Comparison of ENCODE assay signal across 10 cellular contexts in the genomic region with DNA sequence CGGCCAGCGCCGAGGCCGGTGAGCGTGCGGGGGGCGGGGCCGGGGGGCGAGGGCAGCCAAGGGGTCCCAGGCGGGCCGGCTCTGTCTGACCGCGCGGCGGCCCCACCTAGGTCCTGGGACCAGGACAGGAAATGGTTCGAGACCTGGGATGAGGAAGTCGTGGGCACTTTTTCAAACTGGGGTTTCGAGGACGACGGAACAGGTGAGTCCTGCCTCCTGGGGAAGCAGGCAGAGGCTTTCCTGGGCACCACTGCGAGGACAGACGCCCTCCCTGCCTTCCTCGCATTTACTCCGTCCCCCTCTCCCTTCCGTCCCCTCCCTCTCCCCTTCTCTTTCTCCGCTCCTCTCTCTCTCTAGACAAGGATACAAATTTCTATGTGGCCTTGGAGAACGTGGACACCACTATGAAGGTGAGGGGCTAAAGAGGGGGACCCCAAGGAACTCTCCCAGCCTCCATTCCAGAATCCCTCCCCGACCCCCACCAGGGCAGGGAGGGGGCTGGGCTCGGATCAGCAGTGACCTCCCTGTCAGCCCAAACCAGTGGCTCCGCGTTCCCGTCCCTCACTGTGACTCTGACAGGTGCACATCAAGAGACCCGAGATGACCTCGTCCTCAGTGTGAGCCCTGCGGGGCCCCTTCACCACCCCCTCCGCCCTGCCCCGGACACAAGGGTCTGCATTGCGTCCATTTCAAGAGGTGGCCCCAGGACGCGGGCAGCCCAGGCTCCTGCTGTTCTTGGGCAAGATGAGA. TPM values are rescaled to one million over a fixed set of nuclear protein-coding genes. Genes with fewer than 3 reads are reported as not detected.
A peak's percentile ranks its signal among the peaks of the same experiment; 100 is the strongest.
DNase-seq lines count a peak whose midpoint lies in the region; ATAC-seq, FAIRE-seq and TF ChIP-seq lines count a peak whose summit lies in the region.
"Had no signal": no experiment of that assay in that cellular context is flagged by ENCODE, and none has a peak within 500 bp of the region (broad histone marks: within the 10 kb centered on the region; RNA-seq: fewer than 3 reads in every experiment).

No MANE protein-coding gene starts in this region.

- TF ChIP-seq POLR2A in suprapubic skin (IDR thresholded peaks at IDR 0.05), result no peak

- no peaks in the 10 kb centered on the region for H3K36me3 ChIP-seq in suprapubic skin

- 14% methylated on average over 40 of the region's 40 CpGs for WGBS in suprapubic skin

- no peak overlapping the region for H3K27ac ChIP-seq in suprapubic skin

- H3K4me3 Mint-ChIP-seq in activated CD4-positive, alpha-beta T cell treated with anti-CD3 and anti-CD28 coated beads, Interleukin-2, amount 10 ng/mL, durations not matched to agents 24 days and 14 days, result peak overlapping the region; percentile 74
- peak overlapping the region; percentile 42 for H3K4me3 Mint-ChIP-seq in activated T-cell treated with anti-CD3 and anti-CD28 coated beads, Interleukin-2, amount 50 U/mL, for 4 hours
- peak overlapping the region; percentile 47 to 80 (median 54) for H3K4me3 Mint-ChIP-seq in immature natural killer cell

- peaks cover 8% of the 10 kb centered on the region for H3K4me1 Mint-ChIP-seq in activated CD4-positive, alpha-beta T cell treated with anti-CD3 and anti-CD28 coated beads, Interleukin-2, amount 10 ng/mL, durations not matched to agents 24 days and 14 days
- H3K4me1 Mint-ChIP-seq in activated T-cell treated with anti-CD3 and anti-CD28 coated beads, Interleukin-2, amount 50 U/mL, for 4 hours (ENCODE audit: low read depth), result peaks cover 20% of the 10 kb centered on the region
- H3K4me1 Mint-ChIP-seq in immature natural killer cell, result peaks cover 15 to 19% of the 10 kb centered on the region in 2 donors

- H3K36me3 Mint-ChIP-seq in activated CD4-positive, alpha-beta T cell treated with anti-CD3 and anti-CD28 coated beads, Interleukin-2, amount 10 ng/mL, durations not matched to agents 24 days and 14 days (ENCODE audit: low read depth), result no peaks in the 10 kb centered on the region
- no peaks in the 10 kb centered on the region for H3K36me3 Mint-ChIP-seq in activated T-cell treated with anti-CD3 and anti-CD28 coated beads, Interleukin-2, amount 50 U/mL, for 4 hours (ENCODE audit: insufficient read depth)
- no peaks in the 10 kb centered on the region for H3K36me3 Mint-ChIP-seq in immature natural killer cell

- peak overlapping the region; percentile 38 for H3K4me3 ChIP-seq in suprapubic skin

- H3K27ac Mint-ChIP-seq in activated CD4-positive, alpha-beta T cell treated with anti-CD3 and anti-CD28 coated beads, Interleukin-2, amount 10 ng/mL, durations not matched to agents 24 days and 14 days, result no peak overlapping the region
- no peak overlapping the region for H3K27ac Mint-ChIP-seq in immature natural killer cell

- intact Hi-C loops in activated CD4-positive, alpha-beta T cell treated with anti-CD3 and anti-CD28 coated beads, Interleukin-2, amount 10 ng/mL, durations not matched to agents 24 days and 14 days (cut with micrococcal nuclease), result loop anchor here (1.0 to 5.0 kb wide), 4 partner anchors 50 to 111 kb away; a partner anchor contains a TSS

- TF ChIP-seq CTCF in suprapubic skin (IDR thresholded peaks at IDR 0.05), result no peak

- peaks cover 79% of the 10 kb centered on the region for H3K27me3 ChIP-seq in suprapubic skin

- H3K9me3 Mint-ChIP-seq in activated CD4-positive, alpha-beta T cell treated with anti-CD3 and anti-CD28 coated beads, Interleukin-2, amount 10 ng/mL, durations not matched to agents 24 days and 14 days, result no peaks in the 10 kb centered on the region
- H3K9me3 Mint-ChIP-seq in activated T-cell treated with anti-CD3 and anti-CD28 coated beads, Interleukin-2, amount 50 U/mL, for 4 hours, result no peaks in the 10 kb centered on the region
- H3K9me3 Mint-ChIP-seq in immature natural killer cell, result no peaks in the 10 kb centered on the region

- H3K9me3 ChIP-seq in suprapubic skin, result no peaks in the 10 kb centered on the region

- no peak for TF ChIP-seq EP300 in suprapubic skin (IDR thresholded peaks at IDR 0.05)

- ATAC-seq in activated T-cell treated with anti-CD3 and anti-CD28 coated beads, Interleukin-2, amount 50 U/mL, for 4 hours, result peak in 1 of 2 donors; percentile 10

- peaks cover 16% of the 10 kb centered on the region for H3K4me1 ChIP-seq in suprapubic skin

- no peak for FAIRE-seq in GM19239 (lab: Jason Lieb, UNC)

- DNase-seq in activated CD4-positive, alpha-beta T cell treated with anti-CD3 and anti-CD28 coated beads, Interleukin-2, amount 10 ng/mL, durations not matched to agents 24 days and 14 days, result no peak
- DNase-seq in activated CD4-positive, alpha-beta T cell treated with anti-CD3 and anti-CD28 coated beads for 4 hours, result no peak
- no peak for DNase-seq in activated T-cell treated with anti-CD3 and anti-CD28 coated beads, Interleukin-2, amount 50 U/mL, for 4 hours
- DNase-seq in immature natural killer cell (no peak), suprapubic skin (ENCODE audit: low spot score in 2 of 2) (peak in 1 of 2 donors; percentile 84), NCI-H2081 (lab: John Stamatoyannopoulos, UW) (no peak), GM19239 (ENCODE audit: insufficient read length, low spot score) (no peak), hepatic stellate cell (ENCODE audit: low spot score) (no peak)
- DNase-seq: SHP77 treated with DMSO at 0.1 percent for 48 hours had no signal

- H3K27me3 Mint-ChIP-seq in activated CD4-positive, alpha-beta T cell treated with anti-CD3 and anti-CD28 coated beads, Interleukin-2, amount 10 ng/mL, durations not matched to agents 24 days and 14 days, result peaks cover 38% of the 10 kb centered on the region
- H3K27me3 Mint-ChIP-seq in activated T-cell treated with anti-CD3 and anti-CD28 coated beads, Interleukin-2, amount 50 U/mL, for 4 hours (ENCODE audit: low read depth), result peaks cover 62% of the 10 kb centered on the region
- H3K27me3 Mint-ChIP-seq in immature natural killer cell (ENCODE audit: low read depth in 3 of 3), result peaks cover 15 to 40% (median 21%) of the 10 kb centered on the region in 3 donors

RNA-seq across cellular contexts. Expression of a gene that starts 2.6 kb away (rescaled TPM):
- 0.76 and 1.5 TPM in 2 replicates for total RNA-seq in activated CD4-positive, alpha-beta T cell treated with anti-CD3 and anti-CD28 coated beads, Interleukin-2, amount 10 ng/mL, durations not matched to agents 24 days and 14 days
- total RNA-seq in activated T-cell treated with anti-CD3 and anti-CD28 coated beads, Interleukin-2, amount 50 U/mL, for 4 hours, result under 1 TPM; 0.16 to 0.20 (median 0.19) TPM
- polyA plus RNA-seq in immature natural killer cell, result under 1 TPM in 1 of 3 donors, not detected in 2; 0.96 TPM
- total RNA-seq in suprapubic skin, result not detected

RNA-seq across cellular contexts. Expression of a gene that starts 17.4 kb away (rescaled TPM):
- not detected in 2 replicates for total RNA-seq in activated CD4-positive, alpha-beta T cell treated with anti-CD3 and anti-CD28 coated beads, Interleukin-2, amount 10 ng/mL, durations not matched to agents 24 days and 14 days
- under 1 TPM in 1 of 3 donors, not detected in 2; 0.16 TPM for total RNA-seq in activated T-cell treated with anti-CD3 and anti-CD28 coated beads, Interleukin-2, amount 50 U/mL, for 4 hours
- polyA plus RNA-seq in immature natural killer cell, result not detected
- total RNA-seq in suprapubic skin, result not detected
- polyA plus RNA-seq: AG04450 had no signal

RNA-seq across cellular contexts. Expression of a gene that starts 53.2 kb away (rescaled TPM):
- not detected in 2 replicates for total RNA-seq in activated CD4-positive, alpha-beta T cell treated with anti-CD3 and anti-CD28 coated beads, Interleukin-2, amount 10 ng/mL, durations not matched to agents 24 days and 14 days
- not detected for total RNA-seq in activated T-cell treated with anti-CD3 and anti-CD28 coated beads, Interleukin-2, amount 50 U/mL, for 4 hours
- polyA plus RNA-seq in immature natural killer cell, result not detected
- total RNA-seq in suprapubic skin, result under 1 TPM; 0.08 to 0.25 (median 0.14) TPM
- polyA plus RNA-seq: AG04450 had no signal
